ENCODE assay signal across 8 cellular contexts in the genomic region with DNA sequence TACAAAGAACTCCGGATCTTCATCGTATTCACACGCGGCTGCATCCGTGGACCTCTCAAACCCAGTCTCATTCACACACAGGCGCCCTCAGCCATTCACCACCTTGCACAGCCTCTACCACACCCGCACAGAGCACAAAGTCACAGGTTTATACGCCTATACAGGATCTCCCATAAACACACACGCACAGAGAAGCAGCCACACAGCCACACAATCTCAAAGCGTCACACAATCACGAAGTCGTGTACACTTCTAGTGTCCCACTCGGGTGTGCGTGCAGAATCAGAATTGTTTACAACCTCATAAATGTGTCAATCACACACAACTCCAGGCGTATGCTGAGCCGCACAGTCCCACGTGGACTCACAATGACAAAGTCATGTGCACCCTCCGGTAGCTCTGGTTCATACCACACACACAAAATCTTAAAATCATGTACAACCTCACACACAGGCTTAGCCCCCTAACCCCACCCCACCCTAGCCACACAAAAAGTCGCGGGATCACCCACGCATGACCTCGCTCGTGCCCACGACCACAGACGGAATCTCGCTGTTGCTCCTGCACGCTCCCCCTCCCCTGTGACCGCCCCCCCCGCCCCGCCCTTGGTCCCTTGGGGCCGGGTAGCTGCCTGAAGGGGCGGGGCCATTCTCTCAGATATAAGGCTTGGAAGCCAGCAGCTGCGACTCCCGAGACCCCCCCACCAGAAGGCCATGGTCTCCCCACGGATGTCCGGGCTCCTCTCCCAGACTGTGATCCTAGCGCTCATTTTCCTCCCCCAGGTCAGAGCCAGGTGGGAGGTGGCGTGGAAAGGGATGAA. TPM values are rescaled to one million over a fixed set of nuclear protein-coding genes. Genes with fewer than 3 reads are reported as not detected.
A peak's percentile ranks its signal among the peaks of the same experiment; 100 is the strongest.
DNase-seq lines count a peak whose midpoint lies in the region; ATAC-seq and TF ChIP-seq lines count a peak whose summit lies in the region.

A gene with protein sequence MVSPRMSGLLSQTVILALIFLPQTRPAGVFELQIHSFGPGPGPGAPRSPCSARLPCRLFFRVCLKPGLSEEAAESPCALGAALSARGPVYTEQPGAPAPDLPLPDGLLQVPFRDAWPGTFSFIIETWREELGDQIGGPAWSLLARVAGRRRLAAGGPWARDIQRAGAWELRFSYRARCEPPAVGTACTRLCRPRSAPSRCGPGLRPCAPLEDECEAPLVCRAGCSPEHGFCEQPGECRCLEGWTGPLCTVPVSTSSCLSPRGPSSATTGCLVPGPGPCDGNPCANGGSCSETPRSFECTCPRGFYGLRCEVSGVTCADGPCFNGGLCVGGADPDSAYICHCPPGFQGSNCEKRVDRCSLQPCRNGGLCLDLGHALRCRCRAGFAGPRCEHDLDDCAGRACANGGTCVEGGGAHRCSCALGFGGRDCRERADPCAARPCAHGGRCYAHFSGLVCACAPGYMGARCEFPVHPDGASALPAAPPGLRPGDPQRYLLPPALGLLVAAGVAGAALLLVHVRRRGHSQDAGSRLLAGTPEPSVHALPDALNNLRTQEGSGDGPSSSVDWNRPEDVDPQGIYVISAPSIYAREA (plus strand): TSS at position 686 of the 820 bp plus-strand sequence. CDS start 28 bp downstream, at position 714.

- H3K27me3 Mint-ChIP-seq in central memory CD8-positive, alpha-beta T cell = peaks cover 68% of the 10 kb centered on the region
- peaks cover 36% of the 10 kb centered on the region for H3K27me3 Mint-ChIP-seq in osteocyte (ENCODE audit: unreplicated experiment)

- no peaks in the 10 kb centered on the region for H3K9me3 ChIP-seq in left ventricle myocardium inferior (replicated peaks)
- H3K9me3 ChIP-seq in upper lobe of right lung = no peaks in the 10 kb centered on the region

- intact Hi-C loops in left ventricle myocardium inferior (cut with micrococcal nuclease) = no loop called here
- intact Hi-C loops in cardiac septum (cut with DNase I) = loop anchor here (5.0 kb wide), 1 partner anchor 34 kb away; a partner anchor contains a TSS
- intact Hi-C loops in upper lobe of right lung (cut with DNase I) = no loop called here

- peaks cover 25% of the 10 kb centered on the region for H3K4me1 Mint-ChIP-seq in central memory CD8-positive, alpha-beta T cell
- H3K4me1 Mint-ChIP-seq in osteocyte (ENCODE audit: unreplicated experiment) = peaks cover 24% of the 10 kb centered on the region

- H3K4me1 ChIP-seq in left ventricle myocardium inferior (peaks cover 19% of the 10 kb centered on the region), upper lobe of right lung (peaks cover 16% of the 10 kb centered on the region)

- no peak within 1 kb of the TSS for H3K27ac ChIP-seq in left ventricle myocardium inferior (replicated peaks)
- H3K27ac ChIP-seq in upper lobe of right lung = no peak within 1 kb of the TSS

- no peaks in the 10 kb centered on the region for H3K36me3 ChIP-seq in left ventricle myocardium inferior
- H3K36me3 ChIP-seq in upper lobe of right lung = no peaks in the 10 kb centered on the region

- H3K4me3 ChIP-seq in left ventricle myocardium inferior (peak within 1 kb of the TSS; percentile 40), upper lobe of right lung (no peak within 1 kb of the TSS)

- peak within 1 kb of the TSS; percentile 51 for H3K4me3 Mint-ChIP-seq in central memory CD8-positive, alpha-beta T cell
- H3K4me3 Mint-ChIP-seq in osteocyte (ENCODE audit: unreplicated experiment) = peak within 1 kb of the TSS; percentile 66

- TF ChIP-seq CTCF in left ventricle myocardium inferior (IDR thresholded peaks at IDR 0.05; ENCODE audit: borderline replicate concordance) = no peak
- no peak for TF ChIP-seq CTCF in osteocyte (IDR thresholded peaks at IDR 0.05)
- TF ChIP-seq CTCF in upper lobe of right lung (IDR thresholded peaks at IDR 0.05) = no peak

- DNase-seq in left ventricle myocardium inferior (no peak), cardiac septum (ENCODE audit: low spot score) (no peak), NCI-H82 (lab: John Stamatoyannopoulos, UW) (peak; percentile 90), osteocyte (ENCODE audit: extremely low spot score, unreplicated experiment) (no peak), upper lobe of right lung (no peak)
- DNase-seq in central memory CD8-positive, alpha-beta T cell (ENCODE audit: low spot score in 2 of 2) = no peak

- H3K9me3 Mint-ChIP-seq in central memory CD8-positive, alpha-beta T cell = no peaks in the 10 kb centered on the region
- no peaks in the 10 kb centered on the region for H3K9me3 Mint-ChIP-seq in osteocyte (ENCODE audit: unreplicated experiment)

- no peak within 1 kb of the TSS for H3K27ac Mint-ChIP-seq in central memory CD8-positive, alpha-beta T cell (ENCODE audit: low read depth)
- H3K27ac Mint-ChIP-seq in osteocyte (ENCODE audit: unreplicated experiment) = no peak within 1 kb of the TSS

- peaks cover 83% of the 10 kb centered on the region for H3K27me3 ChIP-seq in left ventricle myocardium inferior (ENCODE audit: low read depth)
- H3K27me3 ChIP-seq in upper lobe of right lung = peaks cover 60% of the 10 kb centered on the region

- peaks cover 10% of the 10 kb centered on the region for H3K36me3 Mint-ChIP-seq in central memory CD8-positive, alpha-beta T cell (ENCODE audit: insufficient read depth)
- no peaks in the 10 kb centered on the region for H3K36me3 Mint-ChIP-seq in osteocyte (ENCODE audit: unreplicated experiment)

- peak; percentile 67 for ATAC-seq in central memory CD8-positive, alpha-beta T cell (replicated peaks; ENCODE audit: extremely low read depth, poor library complexity, severe bottlenecking)
- ATAC-seq in upper lobe of right lung (no peak), GM19395 (IDR thresholded peaks at IDR 0.05; ENCODE audit: unreplicated experiment) (no peak), GM21529 (IDR thresholded peaks at IDR 0.05; ENCODE audit: unreplicated experiment) (no peak)

RNA-seq across cellular contexts. Expression of the gene that starts here (rescaled TPM):
- total RNA-seq in left ventricle myocardium inferior (not detected), cardiac septum (not detected), osteocyte (0.42 and 0.62 TPM in 2 replicates), upper lobe of right lung (not detected)
